ENCODE assay signal across 16 cellular contexts in genomic region chr1:89539135-89539534, GRCh38. TPM values are rescaled to one million over a fixed set of nuclear protein-coding genes. Genes with fewer than 3 reads are reported as not detected.
DNase-seq lines count a peak whose midpoint lies in the region; FAIRE-seq and TF ChIP-seq lines count a peak whose summit lies in the region.
"Had no signal": no experiment of that assay in that cellular context is flagged by ENCODE, and none has a peak within 500 bp of the region (broad histone marks: within the 10 kb centered on the region; RNA-seq: fewer than 3 reads in every experiment).

No MANE protein-coding gene starts in this region.

- dilution Hi-C loops in endothelial cell of umbilical vein (cut with MboI; ENCODE audit: extremely low pct_ligation_motif_present, low sequenced_read_pairs), result no loop called here

- no TSS peak for BruUV-seq in endothelial cell of umbilical vein (replicated peaks; lab: Mats Ljungman, UMichigan)

- TF ChIP-seq CTCF in endothelial cell of umbilical vein (IDR thresholded peaks at IDR 0.05; ENCODE audit: extremely low read depth in 1 of 2, insufficient read depth in 1 of 2, low read depth in 1 of 2, low read length in 2 of 2), result no peak
- TF ChIP-seq CTCF in Peyer's patch (IDR thresholded peaks at IDR 0.05), result no peak

- H3K9ac ChIP-seq in endothelial cell of umbilical vein (replicated peaks; ENCODE audit: extremely low read depth, insufficient read depth, low read length), result no peak overlapping the region
- H3K9ac ChIP-seq: BLaER1 treated with 17β-estradiol and CSF1 and Interleukin-3, amounts not matched to agents 10 nM and 100 nM had no signal

- H3K36me3 ChIP-seq in endothelial cell of umbilical vein (ENCODE audit: control insufficient read depth in 2 of 2, extremely low read depth in 1 of 2, insufficient read depth in 2 of 2, low read length in 2 of 2) (no peaks in the 10 kb centered on the region), Peyer's patch (no peaks in the 10 kb centered on the region)

- POLR2A ChIA-PET in endothelial cell of umbilical vein (lab: Charles Lee), result no interaction called here

- H3K27me3 ChIP-seq in endothelial cell of umbilical vein (ENCODE audit: control insufficient read depth in 2 of 2, insufficient read depth in 2 of 2, low read length in 2 of 2) (no peaks in the 10 kb centered on the region), Peyer's patch (no peaks in the 10 kb centered on the region)
- H3K27me3 ChIP-seq: BLaER1 treated with 17β-estradiol and CSF1 and Interleukin-3, amounts not matched to agents 10 nM and 100 nM had no signal

- peaks cover 71% of the 10 kb centered on the region for H3K36me3 Mint-ChIP-seq in activated CD4-positive, alpha-beta T cell treated with anti-CD3 and anti-CD28 coated beads, Interleukin-2, amount 10 ng/mL, durations not matched to agents 24 days and 14 days (ENCODE audit: low read depth)
- peaks cover 76% of the 10 kb centered on the region for H3K36me3 Mint-ChIP-seq in activated naive CD8-positive, alpha-beta T cell treated with anti-CD3 and anti-CD28 coated beads for 36 hours

- CTCF ChIA-PET in endothelial cell of umbilical vein (lab: Charles Lee), result interaction anchor here (1.5 to 1.6 kb wide), 2 partner anchors 20 to 25 kb away, joined by 3 to 4 read pairs; no protein-coding TSS in a partner anchor

- FAIRE-seq in endothelial cell of umbilical vein (lab: Jason Lieb, UNC), result no peak
- FAIRE-seq: A549, GM12891, GM18507 had no signal

- peaks cover 35% of the 10 kb centered on the region for H3K4me1 ChIP-seq in endothelial cell of umbilical vein (ENCODE audit: control insufficient read depth, extremely low read depth, insufficient read depth, low read length)
- H3K4me1 ChIP-seq in Peyer's patch, result no peaks in the 10 kb centered on the region
- H3K4me1 ChIP-seq: A549 had no signal

- peak; percentile 52 for DNase-seq in activated CD4-positive, alpha-beta T cell treated with anti-CD3 and anti-CD28 coated beads, Interleukin-2, amount 10 ng/mL, durations not matched to agents 24 days and 14 days
- no peak for DNase-seq in activated CD4-positive, alpha-beta T cell treated with anti-CD3 and anti-CD28 coated beads, Interleukin-2, amount 50 U/mL, for 4 hours
- peak; percentile 24 for DNase-seq in CD1c-positive myeloid dendritic cell (ENCODE audit: extremely low spot score)
- no peak for DNase-seq in activated naive CD8-positive, alpha-beta T cell treated with anti-CD3 and anti-CD28 coated beads for 36 hours
- no peak for DNase-seq in endothelial cell of umbilical vein (ENCODE audit: low read depth, low spot score)
- no peak for DNase-seq in Peyer's patch
- DNase-seq in inferior parietal cortex (ENCODE audit: extremely low spot score), result no peak
- DNase-seq: NCI-H187; NCI-H69; NK-92 treated with Interleukin-12 subunit alpha and Interleukin-12 subunit beta, amount 100 ng/mL, for 24 hours had no signal

- no peak for TF ChIP-seq POLR2A in endothelial cell of umbilical vein (IDR thresholded peaks at IDR 0.05; ENCODE audit: low read depth, low read length)
- no peak for TF ChIP-seq POLR2A in Peyer's patch (IDR thresholded peaks at IDR 0.05)

- peaks cover 18% of the 10 kb centered on the region for H3K79me2 ChIP-seq in endothelial cell of umbilical vein (ENCODE audit: control insufficient read depth, insufficient read depth, low read length)

- H3K27ac Mint-ChIP-seq in activated CD4-positive, alpha-beta T cell treated with anti-CD3 and anti-CD28 coated beads, Interleukin-2, amount 10 ng/mL, durations not matched to agents 24 days and 14 days, result peak overlapping the region; percentile 61
- peak overlapping the region; percentile 14 for H3K27ac Mint-ChIP-seq in activated naive CD8-positive, alpha-beta T cell treated with anti-CD3 and anti-CD28 coated beads for 36 hours
- H3K27ac Mint-ChIP-seq: GM23338 had no signal

- H3K4me2 ChIP-seq in endothelial cell of umbilical vein (ENCODE audit: insufficient read depth, low read length), result no peak overlapping the region
- H3K4me2 ChIP-seq: A549, GM23338 had no signal

- peak overlapping the region; percentile 80 for H3K27ac ChIP-seq in endothelial cell of umbilical vein (ENCODE audit: insufficient read depth, low read depth, low read length)
- no peak overlapping the region for H3K27ac ChIP-seq in Peyer's patch
- H3K27ac ChIP-seq: A549, RWPE1 had no signal

- H3K27me3 Mint-ChIP-seq in activated CD4-positive, alpha-beta T cell treated with anti-CD3 and anti-CD28 coated beads, Interleukin-2, amount 10 ng/mL, durations not matched to agents 24 days and 14 days, result no peaks in the 10 kb centered on the region
- no peaks in the 10 kb centered on the region for H3K27me3 Mint-ChIP-seq in activated naive CD8-positive, alpha-beta T cell treated with anti-CD3 and anti-CD28 coated beads for 36 hours

- H3K4me1 Mint-ChIP-seq in activated CD4-positive, alpha-beta T cell treated with anti-CD3 and anti-CD28 coated beads, Interleukin-2, amount 10 ng/mL, durations not matched to agents 24 days and 14 days, result peaks cover 53% of the 10 kb centered on the region
- peaks cover 72% of the 10 kb centered on the region for H3K4me1 Mint-ChIP-seq in activated naive CD8-positive, alpha-beta T cell treated with anti-CD3 and anti-CD28 coated beads for 36 hours

- no peaks in the 10 kb centered on the region for H3K9me3 ChIP-seq in endothelial cell of umbilical vein (replicated peaks; ENCODE audit: control insufficient read depth, insufficient read depth, low read length)
- no peaks in the 10 kb centered on the region for H3K9me3 ChIP-seq in Peyer's patch
- H3K9me3 ChIP-seq: A549 had no signal

- H4K20me1 ChIP-seq in endothelial cell of umbilical vein (replicated peaks; ENCODE audit: control insufficient read depth, extremely low read depth, insufficient read depth, low read length), result no peaks in the 10 kb centered on the region

- H3K4me3 ChIP-seq in endothelial cell of umbilical vein (replicated peaks in 1 of 3; ENCODE audit: insufficient read depth in 1 of 3, low read depth in 1 of 3, low read length in 3 of 3) (no peak overlapping the region), Peyer's patch (no peak overlapping the region)
- H3K4me3 ChIP-seq: A549; BLaER1 treated with 17β-estradiol and CSF1 and Interleukin-3, amounts not matched to agents 10 nM and 100 nM; GM23338 had no signal

- peak overlapping the region; percentile 32 for H3K4me3 Mint-ChIP-seq in activated CD4-positive, alpha-beta T cell treated with anti-CD3 and anti-CD28 coated beads, Interleukin-2, amount 10 ng/mL, durations not matched to agents 24 days and 14 days
- no peak overlapping the region for H3K4me3 Mint-ChIP-seq in activated naive CD8-positive, alpha-beta T cell treated with anti-CD3 and anti-CD28 coated beads for 36 hours
- H3K4me3 Mint-ChIP-seq: GM23338 had no signal

- no peaks in the 10 kb centered on the region for H3K9me3 Mint-ChIP-seq in activated CD4-positive, alpha-beta T cell treated with anti-CD3 and anti-CD28 coated beads, Interleukin-2, amount 10 ng/mL, durations not matched to agents 24 days and 14 days
- peaks cover 9% of the 10 kb centered on the region for H3K9me3 Mint-ChIP-seq in activated naive CD8-positive, alpha-beta T cell treated with anti-CD3 and anti-CD28 coated beads for 36 hours
- H3K9me3 Mint-ChIP-seq: GM23338 had no signal

- no peak overlapping the region for H2AFZ ChIP-seq in endothelial cell of umbilical vein (ENCODE audit: low read depth, low read length)
- H2AFZ ChIP-seq: GM23338 had no signal

- intact Hi-C loops in activated CD4-positive, alpha-beta T cell treated with anti-CD3 and anti-CD28 coated beads, Interleukin-2, amount 10 ng/mL, durations not matched to agents 24 days and 14 days (cut with micrococcal nuclease), result no loop called here
- intact Hi-C loops in endothelial cell of umbilical vein (cut with micrococcal nuclease), result no loop called here

- H3K9me1 ChIP-seq in endothelial cell of umbilical vein (replicated peaks; ENCODE audit: control insufficient read depth, extremely low read depth, insufficient read depth, low read length), result no peaks in the 10 kb centered on the region

TF ChIP-seq in endothelial cell of umbilical vein, 7 proteins besides CTCF, POLR2A, EP300 and RAD21:
- TF ChIP-seq MAX (IDR thresholded peaks at IDR 0.05; ENCODE audit: insufficient read depth, insufficient read length) (no peak), EZH2 (IDR thresholded peaks at IDR 0.05; ENCODE audit: borderline replicate concordance, low read depth, low read length, severe bottlenecking) (no peak), JUN (IDR thresholded peaks at IDR 0.05; ENCODE audit: borderline replicate concordance, insufficient read depth, insufficient read length, low read depth) (no peak), GATA2 (IDR thresholded peaks at IDR 0.05; ENCODE audit: insufficient read depth, insufficient read length, low read depth, low read length) (no peak), FOS (IDR thresholded peaks at IDR 0.05; ENCODE audit: borderline replicate concordance, insufficient read depth, low read length) (no peak), MYC (IDR thresholded peaks at IDR 0.05; ENCODE audit: low read depth, low read length) (no peak), POLR2AphosphoS5 (IDR thresholded peaks at IDR 0.05; ENCODE audit: insufficient read depth, low read depth, low read length) (no peak)

RNA-seq across cellular contexts. Expression of gene LRRC8B, which starts 14.5 kb away (rescaled TPM):
- 74.5 and 76.8 TPM in 2 replicates for total RNA-seq in activated CD4-positive, alpha-beta T cell treated with anti-CD3 and anti-CD28 coated beads, Interleukin-2, amount 10 ng/mL, durations not matched to agents 24 days and 14 days
- 10 to 100 TPM; 22.3 to 24.5 TPM for total RNA-seq in activated naive CD8-positive, alpha-beta T cell treated with anti-CD3 and anti-CD28 coated beads for 36 hours
- total RNA-seq in endothelial cell of umbilical vein (15.2 and 15.9 TPM in 2 replicates), Peyer's patch (10 to 100 TPM in 1 of 4 donors, 1 to 10 TPM in 3; 5.0 to 12.1 (median 7.9) TPM)
- 15.3 and 15.8 TPM in 2 replicates for polyA plus RNA-seq in endothelial cell of umbilical vein
- 9.4 and 10.6 TPM in 2 replicates for polyA plus RNA-seq in endothelial cell of umbilical vein (2011; cell fraction: cytosol; rRNA removed)
- 14.0 and 14.2 TPM in 2 replicates for polyA plus RNA-seq in endothelial cell of umbilical vein (2011; cell fraction: nucleus; rRNA removed)
- 5.6 and 9.0 TPM in 2 replicates for polyA plus RNA-seq in endothelial cell of umbilical vein (2012)
- polyA minus RNA-seq in endothelial cell of umbilical vein, result 33.7 and 38.1 TPM in 2 replicates
- 8.0 TPM for polyA minus RNA-seq in endothelial cell of umbilical vein (2011; cell fraction: cytosol; rRNA and poly(A)+ RNA removed)
- polyA minus RNA-seq in endothelial cell of umbilical vein (2011; cell fraction: nucleus; rRNA and poly(A)+ RNA removed), result 22.9 and 41.2 TPM in 2 replicates

Comparison
In these comparisons a context has a peak if more than half of its experiments do, and no peak if none do; other contexts are left out.
1. DNase-seq: peak in activated CD4-positive, alpha-beta T cell treated with anti-CD3 and anti-CD28 coated beads, Interleukin-2, amount 10 ng/mL, durations not matched to agents 24 days and 14 days (single experiment) and CD1c-positive myeloid dendritic cell (single experiment); none in activated CD4-positive, alpha-beta T cell treated with anti-CD3 and anti-CD28 coated beads, Interleukin-2, amount 50 U/mL, for 4 hours (0 of 2), activated naive CD8-positive, alpha-beta T cell treated with anti-CD3 and anti-CD28 coated beads for 36 hours (single experiment), endothelial cell of umbilical vein (single experiment), Peyer's patch (0 of 3) and inferior parietal cortex (single experiment).